9 cellular contexts compared by ENCODE assay signal in genomic region chr13:95207769-95208366, GRCh38.
A peak's percentile ranks its signal among the peaks of the same experiment; 100 is the strongest.
DNase-seq lines count a peak whose midpoint lies in the region; ATAC-seq lines count a peak whose summit lies in the region.
"Had no signal": no experiment of that assay in that cellular context is flagged by ENCODE, and none has a peak within 500 bp of the region (broad histone marks: within the 10 kb centered on the region; RNA-seq: fewer than 3 reads in every experiment).

No MANE protein-coding gene starts in this region.

- DNase-seq in NOMO-1 treated with DMSO at 0.1 percent for 48 hours (lab: John Stamatoyannopoulos, UW; ENCODE audit: unreplicated experiment): no peak
- DNase-seq in AML-193 (lab: John Stamatoyannopoulos, UW): no peak
- DNase-seq in NCI-H1694 treated with DMSO at 0.1 percent for 48 hours (lab: John Stamatoyannopoulos, UW): no peak
- no peak for DNase-seq in Ammon's horn (ENCODE audit: low spot score)
- DNase-seq: NCI-H1436 treated with DMSO at 0.1 percent for 48 hours; stimulated activated CD4-positive, alpha-beta T cell treated with anti-CD3 and anti-CD28 coated beads, Interleukin-4, amount 100 ng/mL, for 24 hours had no signal

- ATAC-seq in GM19043 (IDR thresholded peaks at IDR 0.05; ENCODE audit: low read depth, unreplicated experiment) (peak; percentile 91), HG02678 (IDR thresholded peaks at IDR 0.05; ENCODE audit: unreplicated experiment) (peak; percentile 91), HG03521 (IDR thresholded peaks at IDR 0.05; ENCODE audit: unreplicated experiment) (peak; percentile 66)
